ENCODE assay signal across 7 cellular contexts in the genomic region with DNA sequence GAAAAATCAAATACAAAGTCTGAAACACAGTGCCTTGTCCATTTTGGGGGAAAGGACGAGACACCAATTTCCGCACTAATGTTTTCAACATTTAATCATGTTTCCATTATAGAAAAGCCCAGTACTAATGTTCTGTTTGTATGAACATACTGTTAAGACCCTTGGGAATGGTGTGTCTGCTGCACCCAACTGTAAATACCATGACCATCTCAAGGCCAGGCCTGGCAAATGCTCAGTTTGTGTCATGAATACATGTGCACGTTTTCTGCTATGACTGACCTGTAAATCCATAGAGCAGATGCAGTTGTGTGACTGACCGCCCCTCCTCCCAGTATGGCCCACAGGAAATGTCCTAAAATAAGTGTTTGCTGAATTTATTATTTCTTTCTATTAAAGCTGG.
"Had no signal": no experiment of that assay in that cellular context is flagged by ENCODE, and none has a peak within 500 bp of the region (broad histone marks: within the 10 kb centered on the region; RNA-seq: fewer than 3 reads in every experiment).

No MANE protein-coding gene starts in this region.

- H3K4me3 Mint-ChIP-seq: IgD-negative memory B cell had no signal

- H3K27me3 Mint-ChIP-seq: IgD-negative memory B cell had no signal

- H3K27ac ChIP-seq: HL-60 had no signal

- H3K4me3 ChIP-seq: K562 had no signal

- FAIRE-seq: HTR-8/SVneo, K562 had no signal

- ATAC-seq: K562 had no signal

- DNase-seq: IMR-90, KBM-7, KG1 had no signal

- H3K4me1 Mint-ChIP-seq: IgD-negative memory B cell had no signal
